In genomic region chr10:74186678-74187077, GRCh38 we compare ENCODE assay signal across 28 cellular contexts. TPM values are rescaled to one million over a fixed set of nuclear protein-coding genes. Genes with fewer than 3 reads are reported as not detected.
DNase-seq lines count a peak whose midpoint lies in the region; ATAC-seq and TF ChIP-seq lines count a peak whose summit lies in the region.
"Had no signal": no experiment of that assay in that cellular context is flagged by ENCODE, and none has a peak within 500 bp of the region (broad histone marks: within the 10 kb centered on the region; RNA-seq: fewer than 3 reads in every experiment).

No MANE protein-coding gene starts in this region.

- H3K9me2 ChIP-seq in PC-9 (ENCODE audit: insufficient read depth), result no peaks in the 10 kb centered on the region

- no peak overlapping the region for H3K4me3 Mint-ChIP-seq in activated naive CD4-positive, alpha-beta T cell treated with anti-CD3 and anti-CD28 coated beads, Interleukin-2, amount 50 U/mL, for 24 hours
- no peak overlapping the region for H3K4me3 Mint-ChIP-seq in stimulated activated memory B cell treated with anti-CD40 and anti-IgM and Interleukin-4, amounts not matched to agents 10 μg/mL and 1 μg/mL and 100 μg/mL, for 72 hours
- H3K4me3 Mint-ChIP-seq: activated CD8-positive, alpha-beta T cell treated with anti-CD3 and anti-CD28 coated beads, Interleukin-2, amount 10 ng/mL, durations not matched to agents 7 days and 5 days; natural killer cell had no signal

- H3K79me2 ChIP-seq in PC-9 (ENCODE audit: low read depth), result peaks cover 89% of the 10 kb centered on the region

- no peak for DNase-seq in activated naive CD4-positive, alpha-beta T cell (lab: John Stamatoyannopoulos, UW)
- DNase-seq in PC-9 (no peak), epithelial cell of prostate (ENCODE audit: low read depth, low spot score) (no peak), NCI-H187 (lab: John Stamatoyannopoulos, UW) (no peak), A673 (ENCODE audit: low spot score) (no peak), BE2C (no peak)
- DNase-seq: activated CD8-positive, alpha-beta T cell treated with anti-CD3 and anti-CD28 coated beads, Interleukin-2, amount 10 ng/mL, durations not matched to agents 7 days and 5 days; activated naive CD4-positive, alpha-beta T cell treated with anti-CD3 and anti-CD28 coated beads, Interleukin-2, amount 50 U/mL, for 16 hours; activated T-cell treated with anti-CD3 and anti-CD28 coated beads, Interleukin-2, amount 50 U/mL, for 1 hour; effector memory CD4-positive, alpha-beta T cell; GOT3; kidney glomerular epithelial cell; mesendoderm; natural killer cell; NCI-H1694; NCI-H2171 treated with DMSO at 0.1 percent for 48 hours; NCI-H526; spleen; stimulated activated CD4-positive, alpha-beta T cell treated with anti-CD3 and anti-CD28 coated beads, Interleukin-4, amount 100 ng/mL, for 4 hours; stomach; T1000 had no signal

- H3K36me3 ChIP-seq in PC-9 (ENCODE audit: low read depth) (no peaks in the 10 kb centered on the region; the same call in 1 of the 2 replicates), A673 (ENCODE audit: insufficient read depth, low read length, poor library complexity, severe bottlenecking) (no peaks in the 10 kb centered on the region), BE2C (no peaks in the 10 kb centered on the region)
- H3K36me3 ChIP-seq: right atrium auricular region, spleen, stomach had no signal

- no peaks in the 10 kb centered on the region for H3K27me3 Mint-ChIP-seq in activated naive CD4-positive, alpha-beta T cell treated with anti-CD3 and anti-CD28 coated beads, Interleukin-2, amount 50 U/mL, for 24 hours
- no peaks in the 10 kb centered on the region for H3K27me3 Mint-ChIP-seq in stimulated activated memory B cell treated with anti-CD40 and anti-IgM and Interleukin-4, amounts not matched to agents 10 μg/mL and 1 μg/mL and 100 μg/mL, for 72 hours

- TF ChIP-seq CTCF in PC-9 (conservative IDR thresholded peaks at IDR 0.05) (no peak), A673 (conservative IDR thresholded peaks at IDR 0.05; ENCODE audit: low read depth, low read length) (no peak), BE2C (IDR thresholded peaks at IDR 0.05; ENCODE audit: low read depth, low read length) (no peak)

- BruUV-seq in PC-9 (replicated peaks; lab: Mats Ljungman, UMichigan) (no TSS peak), A673 (replicated peaks; lab: Mats Ljungman, UMichigan) (no TSS peak)

- H3K4me1 ChIP-seq in PC-9 (replicated peaks; ENCODE audit: insufficient read depth) (peaks cover 52% of the 10 kb centered on the region), A673 (ENCODE audit: insufficient read depth, low read length, poor library complexity, severe bottlenecking) (peaks cover 10% of the 10 kb centered on the region), BE2C (no peaks in the 10 kb centered on the region)

- H3K27me3 ChIP-seq in PC-9 (ENCODE audit: insufficient read depth, low read depth) (no peaks in the 10 kb centered on the region), A673 (replicated peaks; ENCODE audit: insufficient read depth, low read depth, low read length, poor library complexity) (no peaks in the 10 kb centered on the region), BE2C (no peaks in the 10 kb centered on the region)
- H3K27me3 ChIP-seq: right atrium auricular region, spleen, stomach had no signal

- intact Hi-C loops in PC-9 (cut with micrococcal nuclease; ENCODE audit: unreplicated experiment) (no loop called here), A673 (cut with micrococcal nuclease; ENCODE audit: unreplicated experiment) (no loop called here)

- no peak overlapping the region for H3K4me3 ChIP-seq in PC-9
- no peak overlapping the region for H3K4me3 ChIP-seq in A673 (ENCODE audit: low read depth, low read length, poor library complexity, severe bottlenecking)
- H3K4me3 ChIP-seq in BE2C (ENCODE audit: low read depth, low read length), result no peak overlapping the region
- H3K4me3 ChIP-seq: right atrium auricular region, spleen, stomach had no signal

- no peak overlapping the region for H2AFZ ChIP-seq in PC-9

- ATAC-seq in stimulated activated memory B cell treated with anti-CD40 and anti-IgM and Interleukin-4, amounts not matched to agents 10 μg/mL and 1 μg/mL and 100 μg/mL, for 72 hours, result no peak
- ATAC-seq: activated CD8-positive, alpha-beta T cell treated with anti-CD3 and anti-CD28 coated beads, Interleukin-2, amount 10 ng/mL, durations not matched to agents 7 days and 5 days; esophagus mucosa; HepG2; natural killer cell had no signal

- no peaks in the 10 kb centered on the region for H3K9me3 Mint-ChIP-seq in activated naive CD4-positive, alpha-beta T cell treated with anti-CD3 and anti-CD28 coated beads, Interleukin-2, amount 50 U/mL, for 24 hours
- no peaks in the 10 kb centered on the region for H3K9me3 Mint-ChIP-seq in stimulated activated memory B cell treated with anti-CD40 and anti-IgM and Interleukin-4, amounts not matched to agents 10 μg/mL and 1 μg/mL and 100 μg/mL, for 72 hours
- H3K9me3 Mint-ChIP-seq: natural killer cell had no signal

- H3K36me3 Mint-ChIP-seq in activated naive CD4-positive, alpha-beta T cell treated with anti-CD3 and anti-CD28 coated beads, Interleukin-2, amount 50 U/mL, for 24 hours, result peaks cover 5% of the 10 kb centered on the region
- H3K36me3 Mint-ChIP-seq in stimulated activated memory B cell treated with anti-CD40 and anti-IgM and Interleukin-4, amounts not matched to agents 10 μg/mL and 1 μg/mL and 100 μg/mL, for 72 hours, result peaks cover 16% of the 10 kb centered on the region
- H3K36me3 Mint-ChIP-seq: natural killer cell had no signal

- H3F3A ChIP-seq in PC-9 (ENCODE audit: insufficient read depth, low read depth), result peaks cover 32% of the 10 kb centered on the region

- peak overlapping the region; percentile 43 for H3K27ac ChIP-seq in PC-9
- H3K27ac ChIP-seq in epithelial cell of prostate, result peak overlapping the region; percentile 97
- H3K27ac ChIP-seq in A673 (ENCODE audit: low read depth, low read length, poor library complexity, severe bottlenecking), result no peak overlapping the region
- H3K27ac ChIP-seq: C4-2B, HL-60, right atrium auricular region, spleen, stomach had no signal

- peaks cover 58% of the 10 kb centered on the region for H3K4me1 Mint-ChIP-seq in activated naive CD4-positive, alpha-beta T cell treated with anti-CD3 and anti-CD28 coated beads, Interleukin-2, amount 50 U/mL, for 24 hours
- H3K4me1 Mint-ChIP-seq in stimulated activated memory B cell treated with anti-CD40 and anti-IgM and Interleukin-4, amounts not matched to agents 10 μg/mL and 1 μg/mL and 100 μg/mL, for 72 hours, result peaks cover 58% of the 10 kb centered on the region

- H4K20me1 ChIP-seq in PC-9 (ENCODE audit: insufficient read depth), result no peaks in the 10 kb centered on the region

- POLR2A ChIA-PET in PC-9 (lab: Charles Lee; ENCODE audit: unreplicated experiment) (no interaction called here), A673 (lab: Charles Lee; ENCODE audit: low non-redundant PET) (no interaction called here)

- H3K27ac Mint-ChIP-seq in activated naive CD4-positive, alpha-beta T cell treated with anti-CD3 and anti-CD28 coated beads, Interleukin-2, amount 50 U/mL, for 24 hours, result peak overlapping the region; percentile 51
- peak overlapping the region; percentile 79 for H3K27ac Mint-ChIP-seq in stimulated activated memory B cell treated with anti-CD40 and anti-IgM and Interleukin-4, amounts not matched to agents 10 μg/mL and 1 μg/mL and 100 μg/mL, for 72 hours
- H3K27ac Mint-ChIP-seq: activated CD8-positive, alpha-beta T cell treated with anti-CD3 and anti-CD28 coated beads, Interleukin-2, amount 10 ng/mL, durations not matched to agents 7 days and 5 days; natural killer cell had no signal

- CTCF ChIA-PET in PC-9 (lab: Charles Lee) (no interaction called here), A673 (lab: Charles Lee) (no interaction called here)

- H3K4me2 ChIP-seq in PC-9, result peak overlapping the region; percentile 38

- H3K9me3 ChIP-seq in PC-9 (ENCODE audit: insufficient read depth, low read depth) (no peaks in the 10 kb centered on the region), A673 (ENCODE audit: low read depth, low read length, poor library complexity, severe bottlenecking) (no peaks in the 10 kb centered on the region), BE2C (no peaks in the 10 kb centered on the region; the same call in 1 of the 2 replicates)
- H3K9me3 ChIP-seq: right atrium auricular region, spleen, stomach had no signal

RNA-seq across cellular contexts. Expression of gene ADK, which starts 35.7 kb away (rescaled TPM):
- 133 and 159 TPM in 2 replicates for total RNA-seq in PC-9 (2021)
- 46.5 and 49.0 TPM in 2 replicates for total RNA-seq in A673 (2021)
- 38.5 TPM for polyA plus RNA-seq in BE2C (2012; ENCODE audit: insufficient read depth, insufficient read length, low read depth)

RNA-seq across cellular contexts. Expression of gene AP3M1, which starts 36.0 kb away (rescaled TPM):
- total RNA-seq in PC-9 (2021), result 44.0 and 59.4 TPM in 2 replicates
- 63.7 and 68.3 TPM in 2 replicates for total RNA-seq in A673 (2021)
- 34.9 TPM for polyA plus RNA-seq in BE2C (2012; ENCODE audit: insufficient read depth, insufficient read length, low read depth)
